In the genomic region with DNA sequence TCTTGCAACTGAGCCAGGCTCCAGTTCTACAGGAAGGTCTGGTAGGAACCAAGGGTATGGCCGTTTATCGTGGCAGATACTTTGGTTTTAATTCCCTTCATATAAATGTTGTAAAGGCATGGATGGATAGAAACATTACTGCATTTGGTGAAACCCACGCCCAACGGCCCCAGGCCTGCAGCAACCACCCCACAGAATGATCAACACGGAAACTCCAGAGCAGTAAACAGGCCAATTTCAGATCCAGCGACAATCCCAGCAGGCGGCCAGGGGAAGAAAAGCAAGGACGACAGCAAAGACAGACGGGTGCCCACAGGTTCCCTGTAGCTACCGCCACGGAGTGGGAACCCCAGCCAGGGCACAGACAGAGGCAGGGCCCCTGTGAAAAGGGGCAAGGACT, we compare ENCODE assay signal across 17 cellular contexts. TPM values are rescaled to one million over a fixed set of nuclear protein-coding genes. Genes with fewer than 3 reads are reported as not detected.
A peak's percentile ranks its signal among the peaks of the same experiment; 100 is the strongest.
DNase-seq lines count a peak whose midpoint lies in the region; ATAC-seq, FAIRE-seq and TF ChIP-seq lines count a peak whose summit lies in the region.
"Had no signal": no experiment of that assay in that cellular context is flagged by ENCODE, and none has a peak within 500 bp of the region (broad histone marks: within the 10 kb centered on the region; RNA-seq: fewer than 3 reads in every experiment).

No MANE protein-coding gene starts in this region.

- no peak for TF ChIP-seq CTCF in HepG2 (CRISPR knock-in tag; IDR thresholded peaks at IDR 0.05)
- TF ChIP-seq CTCF in right lobe of liver (IDR thresholded peaks at IDR 0.05) = no peak
- no peak for TF ChIP-seq CTCF in colonic mucosa (IDR thresholded peaks at IDR 0.05)
- no peak for TF ChIP-seq CTCF in vagina (IDR thresholded peaks at IDR 0.05)

- TF ChIP-seq EP300 in HepG2 (IDR thresholded peaks at IDR 0.05; ENCODE audit: low read depth in 2 of 2, low read length in 2 of 2) (no peak), HepG2 (CRISPR knock-in tag; IDR thresholded peaks at IDR 0.05; ENCODE audit: borderline replicate concordance) (no peak)

- H3K4me3 Mint-ChIP-seq in T-helper 2 cell treated with Interferon-gamma antibody and Interleukin-4, amounts not matched to agents 5 μg/mL and 100 μg/mL, for 36 hours = no peak overlapping the region

- no peak overlapping the region for H2AFZ ChIP-seq in HepG2 (ENCODE audit: low read length)

- H3K9me3 Mint-ChIP-seq in T-helper 2 cell treated with Interferon-gamma antibody and Interleukin-4, amounts not matched to agents 5 μg/mL and 100 μg/mL, for 36 hours = peaks cover 11% of the 10 kb centered on the region

- POLR2A ChIA-PET in HepG2 (lab: Yijun Ruan, JAX) = no interaction called here

- in situ Hi-C loops in HepG2 (cut with HindIII; ENCODE audit: extremely low pct_ligation_motif_present, low pct_unique_long_range_greater_than_20kb) = no loop called here

- TF ChIP-seq POLR2A in HepG2 (IDR thresholded peaks at IDR 0.05; ENCODE audit: insufficient read depth in 1 of 2, low read depth in 2 of 2, low read length in 2 of 2) (no peak), right lobe of liver (IDR thresholded peaks at IDR 0.05) (no peak), vagina (IDR thresholded peaks at IDR 0.05) (no peak)

- TF ChIP-seq RAD21 in HepG2 (CRISPR knock-in tag; IDR thresholded peaks at IDR 0.05) = no peak

- no peaks in the 10 kb centered on the region for H3K27me3 ChIP-seq in HepG2 (ENCODE audit: control insufficient read depth in 1 of 2, insufficient read depth in 2 of 2, low read length in 2 of 2)
- no peaks in the 10 kb centered on the region for H3K27me3 ChIP-seq in right lobe of liver
- no peaks in the 10 kb centered on the region for H3K27me3 ChIP-seq in colonic mucosa
- no peaks in the 10 kb centered on the region for H3K27me3 ChIP-seq in vagina
- H3K27me3 ChIP-seq: MG63 had no signal

- H3K9me3 ChIP-seq in HepG2 (ENCODE audit: low read length) (peaks cover 14% of the 10 kb centered on the region), right lobe of liver (peaks cover 0 to 14% (median 0%) of the 10 kb centered on the region in 4 donors), colonic mucosa (no peaks in the 10 kb centered on the region), vagina (peaks cover 4% of the 10 kb centered on the region)

- CTCF ChIA-PET in HepG2 (lab: Yijun Ruan, JAX; ENCODE audit: low intra/inter-chr PET ratio, low total read pairs) = no interaction called here

- WGBS in HepG2 (ENCODE audit: low lambda C conversion rate) = 79% methylated on average over 11 of the region's 11 CpGs
- WGBS in right lobe of liver (ENCODE audit: insufficient coverage, low coverage, low lambda C conversion rate, missing lambda C conversion rate) = 83% methylated on average over 11 of the region's 11 CpGs

- no peak overlapping the region for H3K4me3 ChIP-seq in HepG2 (replicated peaks in 1 of 3; ENCODE audit: insufficient read depth in 1 of 3, low read depth in 2 of 3, low read length in 3 of 3)
- no peak overlapping the region for H3K4me3 ChIP-seq in right lobe of liver
- no peak overlapping the region for H3K4me3 ChIP-seq in colonic mucosa
- H3K4me3 ChIP-seq in vagina = no peak overlapping the region
- H3K4me3 ChIP-seq: MG63, SJCRH30 had no signal

- H3K27me3 Mint-ChIP-seq in T-helper 2 cell treated with Interferon-gamma antibody and Interleukin-4, amounts not matched to agents 5 μg/mL and 100 μg/mL, for 36 hours (ENCODE audit: low read depth) = peaks cover 14% of the 10 kb centered on the region

- H3K36me3 ChIP-seq in HepG2 (replicated peaks in 1 of 2; ENCODE audit: control insufficient read depth in 1 of 2, insufficient read depth in 2 of 2, low read length in 2 of 2) (no peaks in the 10 kb centered on the region), right lobe of liver (no peaks in the 10 kb centered on the region), colonic mucosa (no peaks in the 10 kb centered on the region), vagina (no peaks in the 10 kb centered on the region)
- H3K36me3 ChIP-seq: MG63, SJCRH30 had no signal

- no peaks in the 10 kb centered on the region for H3K79me2 ChIP-seq in HepG2 (ENCODE audit: insufficient read depth, low read length)

- H3K9ac ChIP-seq in HepG2 (ENCODE audit: insufficient read depth, low read depth, low read length) (no peak overlapping the region), colonic mucosa (ENCODE audit: low read depth in 2 of 2, low read length in 2 of 2) (peak overlapping the region in 1 of 2 donors; percentile 48)
- H3K9ac ChIP-seq: KMS-11 had no signal

- DNase-seq in HepG2 (ENCODE audit: low spot score) = no peak
- no peak for DNase-seq in right lobe of liver
- peak; percentile 60 for DNase-seq in colonic mucosa
- DNase-seq in mucosa of gallbladder (ENCODE audit: low spot score) = peak; percentile 3
- peak; percentile 43 to 49 for DNase-seq in vagina (ENCODE audit: extremely low spot score in 2 of 2)
- no peak for DNase-seq in T-helper 2 cell treated with Interferon-gamma antibody and Interleukin-4, amounts not matched to agents 5 μg/mL and 100 μg/mL, for 36 hours (ENCODE audit: low spot score)
- DNase-seq: MG63, NCI-H1105 treated with DMSO at 0.1 percent for 48 hours, NCI-H187, NCI-H510A, SJCRH30 had no signal

- peaks cover 8% of the 10 kb centered on the region for H3K4me1 Mint-ChIP-seq in T-helper 2 cell treated with Interferon-gamma antibody and Interleukin-4, amounts not matched to agents 5 μg/mL and 100 μg/mL, for 36 hours (ENCODE audit: low read depth)

- no peak for ATAC-seq in HepG2
- no peak for ATAC-seq in right lobe of liver
- ATAC-seq in HG02610 (IDR thresholded peaks at IDR 0.05; ENCODE audit: unreplicated experiment) = no peak
- no peak for ATAC-seq in GM19467 (IDR thresholded peaks at IDR 0.05; ENCODE audit: unreplicated experiment)

- BruUV-seq in HepG2 (replicated peaks; lab: Mats Ljungman, UMichigan) = no TSS peak

- H3K27ac Mint-ChIP-seq in T-helper 2 cell treated with Interferon-gamma antibody and Interleukin-4, amounts not matched to agents 5 μg/mL and 100 μg/mL, for 36 hours = no peak overlapping the region

- no peak for FAIRE-seq in HepG2 (lab: Jason Lieb, UNC)
- FAIRE-seq: GM12891, GM19239 had no signal

- intact Hi-C loops in HepG2 (cut with micrococcal nuclease; ENCODE audit: unreplicated experiment) = no loop called here
- intact Hi-C loops in right lobe of liver (cut with DNase I) = no loop called here
- intact Hi-C loops in colonic mucosa (cut with DNase I) = no loop called here
- intact Hi-C loops in vagina (cut with DNase I) = no loop called here

- H3K27ac ChIP-seq in HepG2 (ENCODE audit: extremely low read length, insufficient read depth, low read length) (no peak overlapping the region), right lobe of liver (no peak overlapping the region), colonic mucosa (peak overlapping the region; percentile 76), vagina (no peak overlapping the region)
- H3K27ac ChIP-seq: KMS-11, SJCRH30 had no signal

- H3K4me1 ChIP-seq in HepG2 (ENCODE audit: insufficient read depth, low read length) (peaks cover 62% of the 10 kb centered on the region), right lobe of liver (peaks cover 0 to 5% (median 2%) of the 10 kb centered on the region in 4 donors), colonic mucosa (peaks cover 7% of the 10 kb centered on the region), vagina (no peaks in the 10 kb centered on the region)
- H3K4me1 ChIP-seq: SJCRH30 had no signal

- no peak overlapping the region for H3K4me2 ChIP-seq in HepG2 (ENCODE audit: low read depth, low read length)
- H3K4me2 ChIP-seq: KMS-11 had no signal

- no peaks in the 10 kb centered on the region for H3K36me3 Mint-ChIP-seq in T-helper 2 cell treated with Interferon-gamma antibody and Interleukin-4, amounts not matched to agents 5 μg/mL and 100 μg/mL, for 36 hours (ENCODE audit: low read depth)
- H3K36me3 Mint-ChIP-seq: CD14-positive monocyte had no signal

- H4K20me1 ChIP-seq in HepG2 (ENCODE audit: insufficient read depth, low read length) = no peaks in the 10 kb centered on the region

TF ChIP-seq in HepG2, 621 proteins besides CTCF, POLR2A, EP300 and RAD21:
- TF ChIP-seq HOXD1 (CRISPR knock-in tag; IDR thresholded peaks at IDR 0.05) = no peak
- TF ChIP-seq TEAD3 (CRISPR knock-in tag; optimal IDR thresholded peaks at IDR 0.05; ENCODE audit: borderline replicate concordance) = no peak
- TF ChIP-seq ZBTB38 (CRISPR knock-in tag; IDR thresholded peaks at IDR 0.05) = peak; percentile 66; the same call in 1 of the 2 replicates
- TF ChIP-seq ZNF619 (CRISPR knock-in tag; IDR thresholded peaks at IDR 0.05) = no peak

RNA-seq across cellular contexts. Expression of a gene that starts 32.6 kb away (rescaled TPM):
- total RNA-seq in HepG2 (2016; rRNA removed; fragmentation: Illumina TruSeq; extraction: Trizol) (42.5 and 56.5 TPM in 2 replicates), right lobe of liver (100 to 1,000 TPM; 165 to 218 (median 207) TPM), colonic mucosa (10 to 100 TPM; 29.9 to 39.5 TPM), mucosa of gallbladder (15.0 TPM), vagina (7.4 TPM)
- 71.9 and 81.0 TPM in 2 replicates for total RNA-seq in HepG2 (2016; cell fraction: cytosol; rRNA removed; fragmentation: Illumina TruSeq; extraction: Trizol; ENCODE audit: low read depth)
- total RNA-seq in HepG2 (2016; cell fraction: insoluble cytoplasmic fraction; rRNA removed; fragmentation: Illumina TruSeq; extraction: Trizol) = 34.4 and 55.2 TPM in 2 replicates
- 69.6 and 77.5 TPM in 2 replicates for total RNA-seq in HepG2 (2016; cell fraction: membrane; rRNA removed; fragmentation: Illumina TruSeq; extraction: Trizol)
- 66.0 and 74.7 TPM in 2 replicates for total RNA-seq in HepG2 (2016; cell fraction: nucleus; rRNA removed; fragmentation: Illumina TruSeq; extraction: Trizol)
- 155 and 208 TPM in 2 replicates for polyA plus RNA-seq in HepG2 (2011; rRNA removed)
- 113 and 150 TPM in 2 replicates for polyA plus RNA-seq in HepG2 (2011; cell fraction: cytosol; rRNA removed)
- polyA plus RNA-seq in HepG2 (2011; cell fraction: nucleus; rRNA removed) = 207 and 256 TPM in 2 replicates
- polyA plus RNA-seq in HepG2 (2012) = 61.3 and 94.3 TPM in 2 replicates
- 28.0 and 30.8 TPM in 2 replicates for polyA plus RNA-seq in HepG2 (2016; cell fraction: cytosol; fragmentation: Illumina TruSeq; extraction: Trizol; ENCODE audit: low read depth)
- polyA plus RNA-seq in HepG2 (2016; cell fraction: insoluble cytoplasmic fraction; fragmentation: Illumina TruSeq; extraction: Trizol; ENCODE audit: low read depth) = 34.4 and 44.9 TPM in 2 replicates
- polyA plus RNA-seq in HepG2 (2016; cell fraction: membrane; fragmentation: Illumina TruSeq; extraction: Trizol; ENCODE audit: low read depth) = 53.8 and 67.9 TPM in 2 replicates
- polyA plus RNA-seq in HepG2 (2016; cell fraction: nucleus; fragmentation: Illumina TruSeq; extraction: Trizol; ENCODE audit: insufficient read depth, low read depth) = 84.3 and 88.3 TPM in 2 replicates
- polyA minus RNA-seq in HepG2 (2011; rRNA and poly(A)+ RNA removed; ENCODE audit: low replicate concordance) = 65.0 and 447 TPM in 2 replicates
- 126 and 149 TPM in 2 replicates for polyA minus RNA-seq in HepG2 (2011; cell fraction: cytosol; rRNA and poly(A)+ RNA removed)
- 126 and 142 TPM in 2 replicates for polyA minus RNA-seq in HepG2 (2011; cell fraction: nucleus; rRNA and poly(A)+ RNA removed)

Comparison
In these comparisons a context has a peak if more than half of its experiments do, and no peak if none do; other contexts are left out.
1. DNase-seq: peak in colonic mucosa (single experiment), mucosa of gallbladder (single experiment) and vagina (2 of 2); none in HepG2 (single experiment), right lobe of liver (0 of 3) and T-helper 2 cell treated with Interferon-gamma antibody and Interleukin-4, amounts not matched to agents 5 μg/mL and 100 μg/mL, for 36 hours (single experiment).